In the genomic region with DNA sequence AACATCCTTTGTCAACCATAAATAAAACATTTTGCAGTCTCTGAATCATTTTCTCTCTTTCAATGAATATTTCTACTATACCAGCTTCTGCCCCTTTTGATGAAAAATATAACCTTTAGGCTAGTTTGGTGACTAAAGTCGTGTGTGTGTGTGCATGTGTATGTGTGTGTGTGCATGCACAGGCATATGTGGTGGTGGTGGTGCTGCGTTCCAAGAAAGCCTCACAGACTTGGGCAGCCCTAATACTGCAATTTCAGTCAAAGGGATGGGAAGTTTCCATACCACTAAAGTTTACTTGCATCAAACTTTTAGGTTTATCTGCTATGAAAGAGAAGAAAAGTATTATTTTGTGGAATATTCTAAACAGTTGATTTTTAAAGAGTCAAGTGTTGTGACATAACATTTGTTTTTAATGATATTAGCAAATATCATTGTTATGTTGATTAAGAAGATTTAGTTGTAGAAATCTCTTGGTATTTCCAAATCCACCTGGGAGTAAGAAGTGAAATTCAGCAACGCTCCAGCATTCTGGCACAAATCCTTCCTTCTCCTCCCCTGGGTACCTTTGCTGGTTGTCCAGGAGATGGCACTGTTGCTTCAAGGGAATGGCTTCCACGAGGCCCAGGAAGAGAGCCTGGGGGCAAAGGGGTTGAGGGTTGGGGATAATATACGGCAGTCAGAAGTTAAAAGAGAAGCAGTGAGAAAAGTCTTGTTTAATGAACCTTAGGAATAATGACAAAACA, we compare ENCODE assay signal across 8 cellular contexts. TPM values are rescaled to one million over a fixed set of nuclear protein-coding genes. Genes with fewer than 3 reads are reported as not detected.
A peak's percentile ranks its signal among the peaks of the same experiment; 100 is the strongest.
DNase-seq lines count a peak whose midpoint lies in the region; ATAC-seq, FAIRE-seq and TF ChIP-seq lines count a peak whose summit lies in the region.

No MANE protein-coding gene starts in this region.

- H3K4me3 ChIP-seq in mammary epithelial cell (replicated peaks in 1 of 3; ENCODE audit: insufficient read depth in 1 of 3, low read depth in 2 of 3, low read length in 3 of 3) (no peak overlapping the region), keratinocyte (ENCODE audit: control insufficient read depth in 2 of 3, extremely low read depth in 1 of 3, insufficient read depth in 2 of 3, low read depth in 1 of 3, low read length in 3 of 3) (no peak overlapping the region)

- dilution Hi-C loops in mammary epithelial cell (cut with HindIII; ENCODE audit: low sequenced_read_pairs) (no loop called here), keratinocyte (cut with MboI; ENCODE audit: extremely low pct_ligation_motif_present, low sequenced_read_pairs) (no loop called here)

- peak; percentile 72 for FAIRE-seq in GM18507 (lab: Jason Lieb, UNC)
- peak; percentile 49 for FAIRE-seq in keratinocyte (lab: Jason Lieb, UNC)

- CTCF ChIA-PET in mammary epithelial cell (lab: Charles Lee; ENCODE audit: low non-redundant PET), result no interaction called here

- TF ChIP-seq CTCF in mammary epithelial cell (conservative IDR thresholded peaks at IDR 0.05 in 1 of 2, IDR thresholded peaks at IDR 0.05 in 1 of 2; ENCODE audit: extremely low read depth in 1 of 2, insufficient read depth in 1 of 2, low read depth in 1 of 2, low read length in 2 of 2), result peak; percentile 85 to 95
- TF ChIP-seq CTCF in keratinocyte (optimal IDR thresholded peaks at IDR 0.05 in 1 of 3, IDR thresholded peaks at IDR 0.05 in 1 of 3, conservative IDR thresholded peaks at IDR 0.05 in 1 of 3; ENCODE audit: extremely low read depth in 1 of 3, insufficient read depth in 2 of 3, low read length in 3 of 3), result peak; percentile 83 to 85 (median 84)

- H4K20me1 ChIP-seq in mammary epithelial cell (ENCODE audit: insufficient read depth, low read length), result no peaks in the 10 kb centered on the region
- H4K20me1 ChIP-seq in keratinocyte (ENCODE audit: control insufficient read depth, extremely low read depth, insufficient read depth, low read length), result no peaks in the 10 kb centered on the region

- ATAC-seq in HG03442 (IDR thresholded peaks at IDR 0.05; ENCODE audit: unreplicated experiment), result peak; percentile 75
- ATAC-seq in stimulated activated naive CD8-positive, alpha-beta T cell treated with anti-CD3 and anti-CD28 coated beads, Interleukin-15, amount 100 ng/mL, for 72 hours, result no peak
- no peak for ATAC-seq in naive thymus-derived CD8-positive, alpha-beta T cell

- H3K9me3 Mint-ChIP-seq in stimulated activated naive CD8-positive, alpha-beta T cell treated with anti-CD3 and anti-CD28 coated beads, Interleukin-15, amount 100 ng/mL, for 72 hours, result no peaks in the 10 kb centered on the region
- H3K9me3 Mint-ChIP-seq in naive thymus-derived CD8-positive, alpha-beta T cell, result peaks cover 0 to 1% (median 0%) of the 10 kb centered on the region in 9 donors

- POLR2A ChIA-PET in naive thymus-derived CD8-positive, alpha-beta T cell (lab: Charles Lee), result no interaction called here

- no peaks in the 10 kb centered on the region for H3K9me1 ChIP-seq in keratinocyte (ENCODE audit: control insufficient read depth, extremely low read depth, insufficient read depth, low read length)

- H3K27me3 Mint-ChIP-seq in stimulated activated naive CD8-positive, alpha-beta T cell treated with anti-CD3 and anti-CD28 coated beads, Interleukin-15, amount 100 ng/mL, for 72 hours, result peaks cover 25% of the 10 kb centered on the region
- peaks cover 3 to 10% (median 6%) of the 10 kb centered on the region in 5 donors for H3K27me3 Mint-ChIP-seq in naive thymus-derived CD8-positive, alpha-beta T cell

- H2AFZ ChIP-seq in mammary epithelial cell (ENCODE audit: low read depth, low read length), result no peak overlapping the region
- H2AFZ ChIP-seq in keratinocyte (ENCODE audit: control insufficient read depth, low read length), result no peak overlapping the region

- peak; percentile 81 for DNase-seq in AG20443 (ENCODE audit: low spot score)
- peak; percentile 33 for DNase-seq in GM18507 (ENCODE audit: extremely low spot score, insufficient read length, low read depth)
- DNase-seq in NCI-H82 (lab: John Stamatoyannopoulos, UW), result peak; percentile 89
- peak; percentile 20 for DNase-seq in mammary epithelial cell
- DNase-seq in keratinocyte (ENCODE audit: low read depth, low spot score), result no peak
- DNase-seq in stimulated activated naive CD8-positive, alpha-beta T cell treated with anti-CD3 and anti-CD28 coated beads, Interleukin-15, amount 100 ng/mL, for 72 hours, result peak in 1 of 2 donors; percentile 14
- DNase-seq in naive thymus-derived CD8-positive, alpha-beta T cell, result no peak

- H3K27ac ChIP-seq in mammary epithelial cell (ENCODE audit: insufficient read depth, low read depth, low read length) (no peak overlapping the region), keratinocyte (ENCODE audit: control insufficient read depth, insufficient read depth, low read length) (no peak overlapping the region)

- WGBS in mammary epithelial cell (ENCODE audit: low coverage, missing lambda C conversion rate), result 17% methylated on average over 5 of the region's 5 CpGs

- H3K4me2 ChIP-seq in mammary epithelial cell (ENCODE audit: insufficient read depth, low read depth, low read length) (no peak overlapping the region), keratinocyte (ENCODE audit: control insufficient read depth, extremely low read depth, insufficient read depth, low read depth, low read length) (no peak overlapping the region)

- H3K27me3 ChIP-seq in mammary epithelial cell (ENCODE audit: insufficient read depth, low read length) (peaks cover under 1% of the 10 kb centered on the region), keratinocyte (ENCODE audit: control insufficient read depth, extremely low read depth, insufficient read depth, low read length) (no peaks in the 10 kb centered on the region)

- H3K9me3 ChIP-seq in mammary epithelial cell (replicated peaks; ENCODE audit: insufficient read depth, low read length) (no peaks in the 10 kb centered on the region), keratinocyte (ENCODE audit: control insufficient read depth, low read depth, low read length) (no peaks in the 10 kb centered on the region)

- in situ Hi-C loops in mammary epithelial cell (cut with MboI; ENCODE audit: low sequenced_read_pairs in 2 of 2), result no loop called here

- H3K4me1 ChIP-seq in mammary epithelial cell (ENCODE audit: insufficient read depth, low read length) (no peaks in the 10 kb centered on the region), keratinocyte (ENCODE audit: control insufficient read depth, extremely low read depth, insufficient read depth, low read length) (no peaks in the 10 kb centered on the region)

- intact Hi-C loops in mammary epithelial cell (cut with micrococcal nuclease), result loop anchor here (1.0 kb wide), 3 partner anchors 159 to 344 kb away; no protein-coding TSS in a partner anchor

- H3K4me3 Mint-ChIP-seq in stimulated activated naive CD8-positive, alpha-beta T cell treated with anti-CD3 and anti-CD28 coated beads, Interleukin-15, amount 100 ng/mL, for 72 hours, result no peak overlapping the region
- no peak overlapping the region for H3K4me3 Mint-ChIP-seq in naive thymus-derived CD8-positive, alpha-beta T cell

- peak overlapping the region; percentile 41 to 77 for H3K27ac Mint-ChIP-seq in stimulated activated naive CD8-positive, alpha-beta T cell treated with anti-CD3 and anti-CD28 coated beads, Interleukin-15, amount 100 ng/mL, for 72 hours
- H3K27ac Mint-ChIP-seq in naive thymus-derived CD8-positive, alpha-beta T cell, result no peak overlapping the region

- H3K79me2 ChIP-seq in mammary epithelial cell (ENCODE audit: insufficient read depth, low read length), result no peaks in the 10 kb centered on the region
- H3K79me2 ChIP-seq in keratinocyte (ENCODE audit: control insufficient read depth, insufficient read depth, low read length), result no peaks in the 10 kb centered on the region

- H3K36me3 ChIP-seq in mammary epithelial cell (ENCODE audit: insufficient read depth, low read length) (no peaks in the 10 kb centered on the region), keratinocyte (ENCODE audit: control insufficient read depth in 2 of 2, extremely low read depth in 1 of 2, insufficient read depth in 2 of 2, low read length in 2 of 2) (no peaks in the 10 kb centered on the region)

- no peaks in the 10 kb centered on the region for H3K36me3 Mint-ChIP-seq in naive thymus-derived CD8-positive, alpha-beta T cell

- H3K4me1 Mint-ChIP-seq in stimulated activated naive CD8-positive, alpha-beta T cell treated with anti-CD3 and anti-CD28 coated beads, Interleukin-15, amount 100 ng/mL, for 72 hours, result no peaks in the 10 kb centered on the region
- H3K4me1 Mint-ChIP-seq in naive thymus-derived CD8-positive, alpha-beta T cell, result peaks cover 0 to 1% (median 0%) of the 10 kb centered on the region in 4 donors

- BruUV-seq in mammary epithelial cell (replicated peaks; lab: Mats Ljungman, UMichigan), result no TSS peak

- no peak overlapping the region for H3K9ac ChIP-seq in mammary epithelial cell (ENCODE audit: insufficient read depth, low read length)
- no peak overlapping the region for H3K9ac ChIP-seq in keratinocyte (ENCODE audit: control insufficient read depth, extremely low read depth, insufficient read depth, low read length)

RNA-seq across cellular contexts. Expression of a gene that starts 41.5 kb away (rescaled TPM):
- not detected for total RNA-seq in mammary epithelial cell
- not detected for polyA plus RNA-seq in mammary epithelial cell
- polyA minus RNA-seq in mammary epithelial cell, result not detected
- not detected in 3 replicates for polyA plus RNA-seq in keratinocyte
- not detected for polyA plus RNA-seq in keratinocyte (2011; ENCODE audit: low read depth)
- polyA plus RNA-seq in keratinocyte (2011; cell fraction: cytosol; rRNA removed), result not detected in 2 replicates
- polyA plus RNA-seq in keratinocyte (2011; cell fraction: nucleus; rRNA removed), result not detected in 2 replicates
- not detected in 2 replicates for polyA plus RNA-seq in keratinocyte (2012; ENCODE audit: low replicate concordance)
- not detected in 3 replicates for polyA minus RNA-seq in keratinocyte
- polyA minus RNA-seq in keratinocyte (2011; cell fraction: cytosol; rRNA and poly(A)+ RNA removed), result not detected
- not detected in 2 replicates for polyA minus RNA-seq in keratinocyte (2011; cell fraction: nucleus; rRNA and poly(A)+ RNA removed)
- total RNA-seq in naive thymus-derived CD8-positive, alpha-beta T cell, result not detected
- polyA plus RNA-seq in naive thymus-derived CD8-positive, alpha-beta T cell, result not detected

Comparison
In these comparisons a context has a peak if more than half of its experiments do, and no peak if none do; other contexts are left out.
1. DNase-seq: peak in AG20443 (single experiment), GM18507 (single experiment), NCI-H82 (single experiment) and mammary epithelial cell (single experiment); none in keratinocyte (single experiment) and naive thymus-derived CD8-positive, alpha-beta T cell (0 of 10).
2. H3K27ac Mint-ChIP-seq: peak in stimulated activated naive CD8-positive, alpha-beta T cell treated with anti-CD3 and anti-CD28 coated beads, Interleukin-15, amount 100 ng/mL, for 72 hours (2 of 2); none in naive thymus-derived CD8-positive, alpha-beta T cell (0 of 10).